Comparison of ENCODE assay signal across 1 cellular context in the genomic region with DNA sequence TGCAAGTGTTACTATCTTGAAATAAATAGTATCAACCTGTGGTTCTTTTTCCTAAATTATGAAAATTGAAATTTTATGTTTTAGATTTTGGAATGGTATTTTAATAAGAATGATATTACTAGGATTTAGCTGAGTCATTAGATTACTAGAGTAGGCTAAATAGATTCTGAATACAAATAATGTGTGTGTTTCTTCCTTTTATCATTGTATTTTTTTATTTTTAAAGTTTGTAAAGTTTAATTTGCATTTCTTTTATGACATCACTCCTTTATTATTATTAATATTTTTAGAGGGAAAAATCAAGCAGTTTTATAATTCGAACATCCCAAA.
A peak's percentile ranks its signal among the peaks of the same experiment; 100 is the strongest.
TF ChIP-seq lines count a peak whose summit lies in the region.

No MANE protein-coding gene starts in this region.

TF ChIP-seq in K562, 482 proteins besides CTCF, POLR2A, EP300 and RAD21 (continued from another document):
- TF ChIP-seq, protein P1, sequence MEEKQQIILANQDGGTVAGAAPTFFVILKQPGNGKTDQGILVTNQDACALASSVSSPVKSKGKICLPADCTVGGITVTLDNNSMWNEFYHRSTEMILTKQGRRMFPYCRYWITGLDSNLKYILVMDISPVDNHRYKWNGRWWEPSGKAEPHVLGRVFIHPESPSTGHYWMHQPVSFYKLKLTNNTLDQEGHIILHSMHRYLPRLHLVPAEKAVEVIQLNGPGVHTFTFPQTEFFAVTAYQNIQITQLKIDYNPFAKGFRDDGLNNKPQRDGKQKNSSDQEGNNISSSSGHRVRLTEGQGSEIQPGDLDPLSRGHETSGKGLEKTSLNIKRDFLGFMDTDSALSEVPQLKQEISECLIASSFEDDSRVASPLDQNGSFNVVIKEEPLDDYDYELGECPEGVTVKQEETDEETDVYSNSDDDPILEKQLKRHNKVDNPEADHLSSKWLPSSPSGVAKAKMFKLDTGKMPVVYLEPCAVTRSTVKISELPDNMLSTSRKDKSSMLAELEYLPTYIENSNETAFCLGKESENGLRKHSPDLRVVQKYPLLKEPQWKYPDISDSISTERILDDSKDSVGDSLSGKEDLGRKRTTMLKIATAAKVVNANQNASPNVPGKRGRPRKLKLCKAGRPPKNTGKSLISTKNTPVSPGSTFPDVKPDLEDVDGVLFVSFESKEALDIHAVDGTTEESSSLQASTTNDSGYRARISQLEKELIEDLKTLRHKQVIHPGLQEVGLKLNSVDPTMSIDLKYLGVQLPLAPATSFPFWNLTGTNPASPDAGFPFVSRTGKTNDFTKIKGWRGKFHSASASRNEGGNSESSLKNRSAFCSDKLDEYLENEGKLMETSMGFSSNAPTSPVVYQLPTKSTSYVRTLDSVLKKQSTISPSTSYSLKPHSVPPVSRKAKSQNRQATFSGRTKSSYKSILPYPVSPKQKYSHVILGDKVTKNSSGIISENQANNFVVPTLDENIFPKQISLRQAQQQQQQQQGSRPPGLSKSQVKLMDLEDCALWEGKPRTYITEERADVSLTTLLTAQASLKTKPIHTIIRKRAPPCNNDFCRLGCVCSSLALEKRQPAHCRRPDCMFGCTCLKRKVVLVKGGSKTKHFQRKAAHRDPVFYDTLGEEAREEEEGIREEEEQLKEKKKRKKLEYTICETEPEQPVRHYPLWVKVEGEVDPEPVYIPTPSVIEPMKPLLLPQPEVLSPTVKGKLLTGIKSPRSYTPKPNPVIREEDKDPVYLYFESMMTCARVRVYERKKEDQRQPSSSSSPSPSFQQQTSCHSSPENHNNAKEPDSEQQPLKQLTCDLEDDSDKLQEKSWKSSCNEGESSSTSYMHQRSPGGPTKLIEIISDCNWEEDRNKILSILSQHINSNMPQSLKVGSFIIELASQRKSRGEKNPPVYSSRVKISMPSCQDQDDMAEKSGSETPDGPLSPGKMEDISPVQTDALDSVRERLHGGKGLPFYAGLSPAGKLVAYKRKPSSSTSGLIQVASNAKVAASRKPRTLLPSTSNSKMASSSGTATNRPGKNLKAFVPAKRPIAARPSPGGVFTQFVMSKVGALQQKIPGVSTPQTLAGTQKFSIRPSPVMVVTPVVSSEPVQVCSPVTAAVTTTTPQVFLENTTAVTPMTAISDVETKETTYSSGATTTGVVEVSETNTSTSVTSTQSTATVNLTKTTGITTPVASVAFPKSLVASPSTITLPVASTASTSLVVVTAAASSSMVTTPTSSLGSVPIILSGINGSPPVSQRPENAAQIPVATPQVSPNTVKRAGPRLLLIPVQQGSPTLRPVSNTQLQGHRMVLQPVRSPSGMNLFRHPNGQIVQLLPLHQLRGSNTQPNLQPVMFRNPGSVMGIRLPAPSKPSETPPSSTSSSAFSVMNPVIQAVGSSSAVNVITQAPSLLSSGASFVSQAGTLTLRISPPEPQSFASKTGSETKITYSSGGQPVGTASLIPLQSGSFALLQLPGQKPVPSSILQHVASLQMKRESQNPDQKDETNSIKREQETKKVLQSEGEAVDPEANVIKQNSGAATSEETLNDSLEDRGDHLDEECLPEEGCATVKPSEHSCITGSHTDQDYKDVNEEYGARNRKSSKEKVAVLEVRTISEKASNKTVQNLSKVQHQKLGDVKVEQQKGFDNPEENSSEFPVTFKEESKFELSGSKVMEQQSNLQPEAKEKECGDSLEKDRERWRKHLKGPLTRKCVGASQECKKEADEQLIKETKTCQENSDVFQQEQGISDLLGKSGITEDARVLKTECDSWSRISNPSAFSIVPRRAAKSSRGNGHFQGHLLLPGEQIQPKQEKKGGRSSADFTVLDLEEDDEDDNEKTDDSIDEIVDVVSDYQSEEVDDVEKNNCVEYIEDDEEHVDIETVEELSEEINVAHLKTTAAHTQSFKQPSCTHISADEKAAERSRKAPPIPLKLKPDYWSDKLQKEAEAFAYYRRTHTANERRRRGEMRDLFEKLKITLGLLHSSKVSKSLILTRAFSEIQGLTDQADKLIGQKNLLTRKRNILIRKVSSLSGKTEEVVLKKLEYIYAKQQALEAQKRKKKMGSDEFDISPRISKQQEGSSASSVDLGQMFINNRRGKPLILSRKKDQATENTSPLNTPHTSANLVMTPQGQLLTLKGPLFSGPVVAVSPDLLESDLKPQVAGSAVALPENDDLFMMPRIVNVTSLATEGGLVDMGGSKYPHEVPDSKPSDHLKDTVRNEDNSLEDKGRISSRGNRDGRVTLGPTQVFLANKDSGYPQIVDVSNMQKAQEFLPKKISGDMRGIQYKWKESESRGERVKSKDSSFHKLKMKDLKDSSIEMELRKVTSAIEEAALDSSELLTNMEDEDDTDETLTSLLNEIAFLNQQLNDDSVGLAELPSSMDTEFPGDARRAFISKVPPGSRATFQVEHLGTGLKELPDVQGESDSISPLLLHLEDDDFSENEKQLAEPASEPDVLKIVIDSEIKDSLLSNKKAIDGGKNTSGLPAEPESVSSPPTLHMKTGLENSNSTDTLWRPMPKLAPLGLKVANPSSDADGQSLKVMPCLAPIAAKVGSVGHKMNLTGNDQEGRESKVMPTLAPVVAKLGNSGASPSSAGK (IDR thresholded peaks at IDR 0.05) = no peak
- TF ChIP-seq CBFA2T2 (conservative IDR thresholded peaks at IDR 0.05) (no peak), GABPB2 (CRISPR knock-in tag; conservative IDR thresholded peaks at IDR 0.05) (no peak), ZNF316 (IDR thresholded peaks at IDR 0.05) (peak; percentile 94)
